Comparison of ENCODE assay signal across 11 cellular contexts in genomic region chr7:155509725-155510551, GRCh38.
DNase-seq lines count a peak whose midpoint lies in the region; ATAC-seq and TF ChIP-seq lines count a peak whose summit lies in the region.
"Had no signal": no experiment of that assay in that cellular context is flagged by ENCODE, and none has a peak within 500 bp of the region (broad histone marks: within the 10 kb centered on the region; RNA-seq: fewer than 3 reads in every experiment).

No MANE protein-coding gene starts in this region.

- no peak for TF ChIP-seq POLR2A in NB4 (IDR thresholded peaks at IDR 0.05; ENCODE audit: extremely low read depth, insufficient read length)

- TF ChIP-seq CTCF in NB4 (IDR thresholded peaks at IDR 0.05; ENCODE audit: low read depth, low read length) (peak; percentile 4), nephron (IDR thresholded peaks at IDR 0.05; ENCODE audit: unreplicated experiment in 3 of 3) (no peak), GM10248 (IDR thresholded peaks at IDR 0.05; ENCODE audit: control extremely low read depth, extremely low read depth, low read depth, missing control alignments) (no peak)

- POLR2A ChIA-PET in GM10248 (lab: Yijun Ruan, JAX), result no interaction called here

- no peaks in the 10 kb centered on the region for H3K9me3 Mint-ChIP-seq in dendritic cell treated with granulocyte-macrophage colony-stimulating factor and Interleukin-4, amounts not matched to agents 40 ng/mL and 50 ng/mL, for 4 days
- peaks cover 8% of the 10 kb centered on the region for H3K9me3 Mint-ChIP-seq in nephron

- H3K4me3 Mint-ChIP-seq in dendritic cell treated with granulocyte-macrophage colony-stimulating factor and Interleukin-4, amounts not matched to agents 40 ng/mL and 50 ng/mL, for 4 days, result peak overlapping the region; percentile 44
- peak overlapping the region; percentile 77 to 82 (median 79) for H3K4me3 Mint-ChIP-seq in nephron

- CTCF ChIA-PET in GM10248 (lab: Yijun Ruan, JAX), result no interaction called here

- peaks cover 13% of the 10 kb centered on the region for H3K4me1 Mint-ChIP-seq in dendritic cell treated with granulocyte-macrophage colony-stimulating factor and Interleukin-4, amounts not matched to agents 40 ng/mL and 50 ng/mL, for 4 days (ENCODE audit: low read depth)
- H3K4me1 Mint-ChIP-seq in nephron, result peaks cover 14% of the 10 kb centered on the region

- peaks cover 83% of the 10 kb centered on the region for H3K27me3 Mint-ChIP-seq in dendritic cell treated with granulocyte-macrophage colony-stimulating factor and Interleukin-4, amounts not matched to agents 40 ng/mL and 50 ng/mL, for 4 days
- H3K27me3 Mint-ChIP-seq in nephron (ENCODE audit: low read depth), result peaks cover 100% of the 10 kb centered on the region

- no peak overlapping the region for H3K27ac Mint-ChIP-seq in dendritic cell treated with granulocyte-macrophage colony-stimulating factor and Interleukin-4, amounts not matched to agents 40 ng/mL and 50 ng/mL, for 4 days
- H3K27ac Mint-ChIP-seq in nephron, result no peak overlapping the region

- peak; percentile 86 for DNase-seq in ELF-1 (ENCODE audit: low read depth, low spot score)
- DNase-seq in NB4 (ENCODE audit: low read depth), result peak; percentile 18
- DNase-seq in GF-D8 (lab: John Stamatoyannopoulos, UW), result no peak
- no peak for DNase-seq in GM10248 (ENCODE audit: extremely low spot score)
- DNase-seq: head of caudate nucleus, NCI-H748 treated with DMSO at 0.1 percent for 48 hours, right cardiac atrium had no signal

- no peaks in the 10 kb centered on the region for H3K36me3 Mint-ChIP-seq in dendritic cell treated with granulocyte-macrophage colony-stimulating factor and Interleukin-4, amounts not matched to agents 40 ng/mL and 50 ng/mL, for 4 days (ENCODE audit: low read depth)
- H3K36me3 Mint-ChIP-seq in nephron (ENCODE audit: low read depth), result no peaks in the 10 kb centered on the region

- no peak overlapping the region for H3K4me3 ChIP-seq in NB4 (ENCODE audit: low read depth, low read length)

- ATAC-seq in HG03520 (IDR thresholded peaks at IDR 0.05; ENCODE audit: unreplicated experiment) (no peak), HG02885 (IDR thresholded peaks at IDR 0.05; ENCODE audit: poor library complexity, unreplicated experiment) (no peak)
- ATAC-seq: right cardiac atrium had no signal

- intact Hi-C loops in dendritic cell treated with granulocyte-macrophage colony-stimulating factor and Interleukin-4, amounts not matched to agents 40 ng/mL and 50 ng/mL, for 4 days (cut with micrococcal nuclease), result loop anchor here (5.0 kb wide), 1 partner anchor 48 kb away; no protein-coding TSS in a partner anchor

Comparison
In these comparisons a context has a peak if more than half of its experiments do, and no peak if none do; other contexts are left out.
1. DNase-seq: peak in ELF-1 (single experiment) and NB4 (single experiment); none in GF-D8 (single experiment) and GM10248 (single experiment).